Comparison of ENCODE assay signal across 8 cellular contexts in genomic region chr4:109560687-109561452, GRCh38. TPM values are rescaled to one million over a fixed set of nuclear protein-coding genes. Genes with fewer than 3 reads are reported as not detected.
DNase-seq lines count a peak whose midpoint lies in the region; ATAC-seq and TF ChIP-seq lines count a peak whose summit lies in the region.

No MANE protein-coding gene starts in this region.

- dilution Hi-C loops in IMR-90 (cut with HindIII; ENCODE audit: low sequenced_read_pairs, unreplicated experiment) = no loop called here

- no peaks in the 10 kb centered on the region for H3K27me3 ChIP-seq in IMR-90 (ENCODE audit: control insufficient read depth, insufficient read depth, low read length)
- H3K27me3 ChIP-seq in body of pancreas = no peaks in the 10 kb centered on the region
- peaks cover 25% of the 10 kb centered on the region for H3K27me3 ChIP-seq in iPS-20b (ENCODE audit: insufficient read depth, low read length)

- H3K4ac ChIP-seq in IMR-90 (ENCODE audit: low read depth, low read length) = no peak overlapping the region

- peaks cover 5 to 6% of the 10 kb centered on the region in 2 experiments; a peak in 3 of 4 replicates for H3K79me1 ChIP-seq in IMR-90 (ENCODE audit: low read depth in 1 of 2, low read length in 2 of 2)

- H3K18ac ChIP-seq in IMR-90 (ENCODE audit: low read depth, low read length) = no peak overlapping the region

- intact Hi-C loops in IMR-90 (cut with micrococcal nuclease) = loop anchor here (1.0 to 5.0 kb wide), 2 partner anchors 129 to 142 kb away; partner anchors contain the start of genes CASP6 and SEC24B
- intact Hi-C loops in body of pancreas (cut with DNase I) = no loop called here

- no peaks in the 10 kb centered on the region for H3K9me1 ChIP-seq in IMR-90 (ENCODE audit: insufficient read depth, low read length)

- H4K91ac ChIP-seq in IMR-90 (ENCODE audit: insufficient read depth, low read depth, low read length) = no peak overlapping the region

- TF ChIP-seq CTCF in IMR-90 (conservative IDR thresholded peaks at IDR 0.05; ENCODE audit: low read depth, low read length) (no peak), body of pancreas (IDR thresholded peaks at IDR 0.05) (no peak)

- H2AFZ ChIP-seq in IMR-90 (replicated peaks; ENCODE audit: low read length, poor library complexity) = peak overlapping the region; percentile 93

- in situ Hi-C loops in IMR-90 (cut with MboI; ENCODE audit: low sequenced_read_pairs) = no loop called here

- peak overlapping the region; percentile 63 for H3K23ac ChIP-seq in IMR-90 (ENCODE audit: low read depth, low read length)

- H4K8ac ChIP-seq in IMR-90 (ENCODE audit: low read depth in 2 of 2, low read length in 2 of 2) = peak overlapping the region in 1 of 2 experiments; percentile 4; a peak in 1 of 4 replicates

- H3K4me3 ChIP-seq in IMR-90 (ENCODE audit: insufficient read depth, low read depth, low read length) (peak overlapping the region; percentile 61), body of pancreas (peak overlapping the region; percentile 22 to 55), iPS-20b (ENCODE audit: low read length) (peak overlapping the region; percentile 79), skin epidermis (peak overlapping the region; percentile 58 to 90 (median 82))

- H2AK9ac ChIP-seq in IMR-90 (replicated peaks; ENCODE audit: low read depth, low read length, poor library complexity) = peak overlapping the region; percentile 84

- DNase-seq in IMR-90 = peak; percentile 81
- DNase-seq in T1000 (lab: John Stamatoyannopoulos, UW) = peak; percentile 52
- peak in 3 of 4 donors; percentile 16 to 30 (median 25) for DNase-seq in body of pancreas
- no peak for DNase-seq in NCI-H1694 treated with DMSO at 0.1 percent for 48 hours (lab: John Stamatoyannopoulos, UW)

- H2BK15ac ChIP-seq in IMR-90 (ENCODE audit: low read depth, low read length) = no peak overlapping the region

- peak overlapping the region; percentile 88 for H3K4me2 ChIP-seq in IMR-90 (ENCODE audit: low read depth, low read length)

- H3K9ac ChIP-seq in ES-I3 (ENCODE audit: low read depth, low read length) (peak overlapping the region; percentile 90), IMR-90 (ENCODE audit: low read depth, low read length) (peak overlapping the region; percentile 4), iPS-20b (ENCODE audit: low read depth, low read length) (peak overlapping the region; percentile 87; the same call in 1 of the 2 replicates)

- no TSS peak for BruUV-seq in IMR-90 (replicated peaks; lab: Mats Ljungman, UMichigan)

- H2AK5ac ChIP-seq in IMR-90 (ENCODE audit: low read depth, low read length) = no peak overlapping the region

- H2BK20ac ChIP-seq in IMR-90 (ENCODE audit: low read depth, low read length) = no peak overlapping the region

- ATAC-seq in GM21717 (IDR thresholded peaks at IDR 0.05; ENCODE audit: unreplicated experiment) (peak; percentile 62), IMR-90 (ENCODE audit: low read depth) (peak; percentile 62), body of pancreas (peak; percentile 49)

- TF ChIP-seq POLR2A in IMR-90 (IDR thresholded peaks at IDR 0.05; ENCODE audit: low read depth, low read length) = no peak
- TF ChIP-seq POLR2A in body of pancreas (IDR thresholded peaks at IDR 0.05) = peak in 2 of 3 donors; percentile 17 to 33

- no peaks in the 10 kb centered on the region for H3K9me3 ChIP-seq in ES-I3 (ENCODE audit: control insufficient read depth, insufficient read depth, low read length)
- H3K9me3 ChIP-seq in IMR-90 (ENCODE audit: control insufficient read depth, insufficient read depth, low read length) = no peaks in the 10 kb centered on the region
- H3K9me3 ChIP-seq in body of pancreas = no peaks in the 10 kb centered on the region
- no peaks in the 10 kb centered on the region for H3K9me3 ChIP-seq in iPS-20b (ENCODE audit: insufficient read depth, low read depth, low read length)

- peak overlapping the region; percentile 1 for H2BK5ac ChIP-seq in IMR-90 (ENCODE audit: low read depth, low read length, poor library complexity, severe bottlenecking)

- no peak overlapping the region for H4K5ac ChIP-seq in IMR-90 (ENCODE audit: low read depth, low read length)

- H3K36me3 ChIP-seq in ES-I3 (ENCODE audit: insufficient read depth, low read length) (no peaks in the 10 kb centered on the region), IMR-90 (ENCODE audit: control insufficient read depth, insufficient read depth, low read length) (no peaks in the 10 kb centered on the region), body of pancreas (replicated peaks in 1 of 2; ENCODE audit: insufficient read depth in 1 of 2, low read depth in 2 of 2) (no peaks in the 10 kb centered on the region), iPS-20b (ENCODE audit: insufficient read depth, low read depth, low read length) (no peaks in the 10 kb centered on the region)

- POLR2A ChIA-PET in IMR-90 (lab: Charles Lee; ENCODE audit: unreplicated experiment) = no interaction called here

- CTCF ChIA-PET in IMR-90 (lab: Yijun Ruan, JAX) = interaction anchor here (1.8 kb wide), 1 partner anchor 14 kb away, joined by 6 read pairs; no protein-coding TSS in a partner anchor

- H3K14ac ChIP-seq in IMR-90 (replicated peaks; ENCODE audit: low read depth, low read length) = 0 out of 2 replicates have a peak overlapping the region, but pooled peaks have one; percentile 5

- H3K27ac ChIP-seq in IMR-90 (ENCODE audit: insufficient read depth, low read length) = peak overlapping the region; percentile 13
- H3K27ac ChIP-seq in body of pancreas = peak overlapping the region in 3 of 4 donors; percentile 4 to 75 (median 60)
- H3K27ac ChIP-seq in iPS-20b (ENCODE audit: low read length) = no peak overlapping the region
- peak overlapping the region; percentile 75 to 98 (median 90) for H3K27ac ChIP-seq in skin epidermis

- H3K56ac ChIP-seq in IMR-90 (ENCODE audit: extremely low read depth, insufficient read depth, low read length) = no peak overlapping the region; the same call in 1 of the 2 replicates

- TF ChIP-seq RAD21 in IMR-90 (IDR thresholded peaks at IDR 0.05; ENCODE audit: low read length) = no peak

- whole genome bisulfite sequencing in IMR-90 (ENCODE audit: extremely low coverage in 2 of 2, insufficient read length in 1 of 2), 2 experiments = 0% methylated on average over 15 of the region's 29 CpGs; no CpG with 5 or more reads in 1 of the 2 experiments
- WGBS in body of pancreas, 2 donors = 3 to 4% methylated on average over 14 to 29 of the region's 29 CpGs

- H3K4me1 ChIP-seq in ES-I3 (ENCODE audit: insufficient read depth, low read length) (no peaks in the 10 kb centered on the region), IMR-90 (ENCODE audit: control insufficient read depth, insufficient read depth, low read length) (no peaks in the 10 kb centered on the region; the same call in 1 of the 2 replicates), body of pancreas (peaks cover 18% of the 10 kb centered on the region), iPS-20b (ENCODE audit: insufficient read depth, low read length) (peaks cover 3% of the 10 kb centered on the region; the same call in 1 of the 2 replicates)

- H4K20me1 ChIP-seq in IMR-90 (ENCODE audit: insufficient read depth, low read length) = no peaks in the 10 kb centered on the region

- H2BK120ac ChIP-seq in IMR-90 (ENCODE audit: low read depth, low read length) = 0 out of 2 replicates have a peak overlapping the region, but pooled peaks have one; percentile 11

TF ChIP-seq in IMR-90, 13 proteins besides CTCF, POLR2A, EP300 and RAD21:
- TF ChIP-seq USF2 (IDR thresholded peaks at IDR 0.05; ENCODE audit: low read depth, low read length) = no peak
- no peak for TF ChIP-seq MAFK (IDR thresholded peaks at IDR 0.05; ENCODE audit: low read depth, low read length)
- peak; percentile 14; the same call in 1 of the 2 replicates for TF ChIP-seq FOS (IDR thresholded peaks at IDR 0.05; ENCODE audit: low read depth, low read length)
- peak; percentile 32; the same call in 1 of the 2 replicates for TF ChIP-seq BHLHE40 (IDR thresholded peaks at IDR 0.05; ENCODE audit: low read depth, low read length)
- TF ChIP-seq CHD1 (IDR thresholded peaks at IDR 0.05; ENCODE audit: low read depth, low read length) = no peak

RNA-seq across cellular contexts. Expression of gene MCUB, which starts 0.8 kb away (rescaled TPM):
- total RNA-seq in IMR-90 (2012; rRNA removed) = 20.4 and 21.4 TPM in 2 replicates
- polyA plus RNA-seq in IMR-90 (2012; rRNA removed) = 18.5 and 22.9 TPM in 2 replicates
- 25.4 and 60.0 TPM in 2 replicates for polyA plus RNA-seq in IMR-90 (2012; cell fraction: cytosol; rRNA removed)
- polyA plus RNA-seq in IMR-90 (2012; cell fraction: nucleus; rRNA removed; ENCODE audit: low replicate concordance) = 24.6 and 28.2 TPM in 2 replicates
- total RNA-seq in body of pancreas = 10 to 100 TPM in 1 of 2 donors, 1 to 10 TPM in 1; 2.9 to 58.3 TPM

Comparison
In these comparisons a context has a peak if more than half of its experiments do, and no peak if none do; other contexts are left out.
1. H3K9ac ChIP-seq: peak in every context shown above with its lines; median percentile 90 in ES-I3; 87 in iPS-20b; 4 in IMR-90.